ENCODE assay signal across 1 cellular context in the genomic region with DNA sequence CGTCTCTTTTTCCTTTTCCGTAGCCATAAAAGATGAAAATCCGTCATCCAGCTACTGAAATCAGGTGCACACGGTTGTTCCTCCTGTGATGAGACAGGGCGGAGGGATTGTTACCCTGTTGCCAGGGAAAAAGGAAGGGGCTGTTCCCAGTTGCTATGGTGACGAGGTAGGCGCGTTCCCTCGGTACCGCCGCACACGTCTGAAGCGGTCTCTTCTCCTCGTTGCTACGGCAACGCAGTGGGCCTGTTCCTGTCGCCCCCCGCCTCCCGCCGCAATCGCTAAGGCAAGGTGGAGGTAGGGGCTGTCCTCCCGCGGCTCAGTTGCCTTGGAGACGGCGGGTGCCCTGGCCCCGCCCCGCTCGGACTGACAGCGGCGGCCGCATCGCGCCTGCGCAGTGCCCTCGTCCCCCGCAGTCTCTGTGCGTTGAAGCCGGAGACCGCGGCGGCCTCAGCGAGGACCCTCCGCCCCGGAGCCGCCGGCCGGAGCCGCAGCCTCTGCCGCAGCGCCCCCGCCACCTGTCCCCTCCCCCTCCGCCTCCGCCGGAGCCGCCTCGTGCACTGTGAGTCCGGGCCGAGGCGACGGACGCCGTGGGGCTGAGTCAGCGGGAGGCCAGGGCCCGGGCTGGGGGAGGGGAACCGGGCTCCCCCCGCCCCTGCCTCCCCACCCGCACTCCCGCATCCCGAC.
TF ChIP-seq lines count a peak whose summit lies in the region.

A gene (plus strand): TSS at position 394 of the 684 bp plus-strand sequence. CDS start 51,582 bp downstream, outside the sequence.

TF ChIP-seq in K562, 482 proteins besides CTCF, POLR2A, EP300 and RAD21 (continued from another document and continues in another):
- TF ChIP-seq, protein P1, sequence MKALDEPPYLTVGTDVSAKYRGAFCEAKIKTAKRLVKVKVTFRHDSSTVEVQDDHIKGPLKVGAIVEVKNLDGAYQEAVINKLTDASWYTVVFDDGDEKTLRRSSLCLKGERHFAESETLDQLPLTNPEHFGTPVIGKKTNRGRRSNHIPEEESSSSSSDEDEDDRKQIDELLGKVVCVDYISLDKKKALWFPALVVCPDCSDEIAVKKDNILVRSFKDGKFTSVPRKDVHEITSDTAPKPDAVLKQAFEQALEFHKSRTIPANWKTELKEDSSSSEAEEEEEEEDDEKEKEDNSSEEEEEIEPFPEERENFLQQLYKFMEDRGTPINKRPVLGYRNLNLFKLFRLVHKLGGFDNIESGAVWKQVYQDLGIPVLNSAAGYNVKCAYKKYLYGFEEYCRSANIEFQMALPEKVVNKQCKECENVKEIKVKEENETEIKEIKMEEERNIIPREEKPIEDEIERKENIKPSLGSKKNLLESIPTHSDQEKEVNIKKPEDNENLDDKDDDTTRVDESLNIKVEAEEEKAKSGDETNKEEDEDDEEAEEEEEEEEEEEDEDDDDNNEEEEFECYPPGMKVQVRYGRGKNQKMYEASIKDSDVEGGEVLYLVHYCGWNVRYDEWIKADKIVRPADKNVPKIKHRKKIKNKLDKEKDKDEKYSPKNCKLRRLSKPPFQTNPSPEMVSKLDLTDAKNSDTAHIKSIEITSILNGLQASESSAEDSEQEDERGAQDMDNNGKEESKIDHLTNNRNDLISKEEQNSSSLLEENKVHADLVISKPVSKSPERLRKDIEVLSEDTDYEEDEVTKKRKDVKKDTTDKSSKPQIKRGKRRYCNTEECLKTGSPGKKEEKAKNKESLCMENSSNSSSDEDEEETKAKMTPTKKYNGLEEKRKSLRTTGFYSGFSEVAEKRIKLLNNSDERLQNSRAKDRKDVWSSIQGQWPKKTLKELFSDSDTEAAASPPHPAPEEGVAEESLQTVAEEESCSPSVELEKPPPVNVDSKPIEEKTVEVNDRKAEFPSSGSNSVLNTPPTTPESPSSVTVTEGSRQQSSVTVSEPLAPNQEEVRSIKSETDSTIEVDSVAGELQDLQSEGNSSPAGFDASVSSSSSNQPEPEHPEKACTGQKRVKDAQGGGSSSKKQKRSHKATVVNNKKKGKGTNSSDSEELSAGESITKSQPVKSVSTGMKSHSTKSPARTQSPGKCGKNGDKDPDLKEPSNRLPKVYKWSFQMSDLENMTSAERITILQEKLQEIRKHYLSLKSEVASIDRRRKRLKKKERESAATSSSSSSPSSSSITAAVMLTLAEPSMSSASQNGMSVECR (CRISPR knock-in tag; IDR thresholded peaks at IDR 0.05), result peak; percentile 67; the same call in 1 of the 2 replicates
- TF ChIP-seq EP400 (IDR thresholded peaks at IDR 0.05) (no peak), ZNF77 (CRISPR knock-in tag; IDR thresholded peaks at IDR 0.05) (no peak), SIN3A (IDR thresholded peaks at IDR 0.05; ENCODE audit: borderline replicate concordance in 2 of 2, control insufficient read depth in 1 of 2, low read depth in 2 of 2, low read length in 2 of 2) (peak; percentile 34 to 42; a peak in 1 of 4 replicates), ETV6 (IDR thresholded peaks at IDR 0.05; ENCODE audit: borderline replicate concordance in 1 of 2, low read depth in 2 of 2, low read length in 1 of 2) (no peak), ETV6 (CRISPR knock-in tag; IDR thresholded peaks at IDR 0.05; ENCODE audit: borderline replicate concordance) (no peak), PCBP1 (IDR thresholded peaks at IDR 0.05; ENCODE audit: low read depth, low read length, poor library complexity, severe bottlenecking) (peak; percentile 84), NCOR1 (IDR thresholded peaks at IDR 0.05) (0 out of 2 replicates have a peak, but pooled peaks have one; percentile 19), ZNF133 (CRISPR knock-in tag; IDR thresholded peaks at IDR 0.05) (no peak), MXI1 (IDR thresholded peaks at IDR 0.05; ENCODE audit: low read depth, low read length) (peak; percentile 91), HMGN3 (IDR thresholded peaks at IDR 0.05; ENCODE audit: borderline replicate concordance, extremely low read depth, insufficient read length, low read depth, low read length) (peak; percentile 41), TAF1 (IDR thresholded peaks at IDR 0.05; ENCODE audit: control insufficient read depth, extremely low read depth, insufficient read depth, low read length, severe bottlenecking) (peak; percentile 32), ZBTB1 (CRISPR knock-in tag; IDR thresholded peaks at IDR 0.05; ENCODE audit: borderline replicate concordance, low read depth) (peak; percentile 92), HNRNPH1 (optimal IDR thresholded peaks at IDR 0.05; ENCODE audit: low read depth, low read length) (no peak), MBD2 (IDR thresholded peaks at IDR 0.05; ENCODE audit: borderline replicate concordance, low read depth) (peak; percentile 35; the same call in 1 of the 2 replicates), ATF7 (IDR thresholded peaks at IDR 0.05) (peak; percentile 27; the same call in 1 of the 2 replicates), RFX1 (IDR thresholded peaks at IDR 0.05) (peak; percentile 99), RBM22 (IDR thresholded peaks at IDR 0.05; ENCODE audit: low read depth, low read length, poor library complexity, severe bottlenecking) (peak; percentile 85), NFIC (IDR thresholded peaks at IDR 0.05) (0 out of 2 replicates have a peak, but pooled peaks have one; percentile 2), CREB1 (IDR thresholded peaks at IDR 0.05) (peak; percentile 38; the same call in 1 of the 2 replicates), CREB1 (CRISPR knock-in tag; IDR thresholded peaks at IDR 0.05) (no peak), TEAD1 (CRISPR knock-in tag; IDR thresholded peaks at IDR 0.05) (0 out of 4 replicates have a peak, but pooled peaks of 1 of the 2 experiments have one; percentile 31), GABPB1 (CRISPR knock-in tag; IDR thresholded peaks at IDR 0.05) (peak; percentile 6; the same call in 1 of the 2 replicates), KDM1A (IDR thresholded peaks at IDR 0.05) (peak in 1 of 2 experiments; percentile 8; a peak in 1 of 4 replicates), FOSL1 (tag; conservative IDR thresholded peaks at IDR 0.05) (peak; percentile 81), SIRT6 (IDR thresholded peaks at IDR 0.05; ENCODE audit: low read depth, low read length) (no peak)
- TF ChIP-seq, protein P2, sequence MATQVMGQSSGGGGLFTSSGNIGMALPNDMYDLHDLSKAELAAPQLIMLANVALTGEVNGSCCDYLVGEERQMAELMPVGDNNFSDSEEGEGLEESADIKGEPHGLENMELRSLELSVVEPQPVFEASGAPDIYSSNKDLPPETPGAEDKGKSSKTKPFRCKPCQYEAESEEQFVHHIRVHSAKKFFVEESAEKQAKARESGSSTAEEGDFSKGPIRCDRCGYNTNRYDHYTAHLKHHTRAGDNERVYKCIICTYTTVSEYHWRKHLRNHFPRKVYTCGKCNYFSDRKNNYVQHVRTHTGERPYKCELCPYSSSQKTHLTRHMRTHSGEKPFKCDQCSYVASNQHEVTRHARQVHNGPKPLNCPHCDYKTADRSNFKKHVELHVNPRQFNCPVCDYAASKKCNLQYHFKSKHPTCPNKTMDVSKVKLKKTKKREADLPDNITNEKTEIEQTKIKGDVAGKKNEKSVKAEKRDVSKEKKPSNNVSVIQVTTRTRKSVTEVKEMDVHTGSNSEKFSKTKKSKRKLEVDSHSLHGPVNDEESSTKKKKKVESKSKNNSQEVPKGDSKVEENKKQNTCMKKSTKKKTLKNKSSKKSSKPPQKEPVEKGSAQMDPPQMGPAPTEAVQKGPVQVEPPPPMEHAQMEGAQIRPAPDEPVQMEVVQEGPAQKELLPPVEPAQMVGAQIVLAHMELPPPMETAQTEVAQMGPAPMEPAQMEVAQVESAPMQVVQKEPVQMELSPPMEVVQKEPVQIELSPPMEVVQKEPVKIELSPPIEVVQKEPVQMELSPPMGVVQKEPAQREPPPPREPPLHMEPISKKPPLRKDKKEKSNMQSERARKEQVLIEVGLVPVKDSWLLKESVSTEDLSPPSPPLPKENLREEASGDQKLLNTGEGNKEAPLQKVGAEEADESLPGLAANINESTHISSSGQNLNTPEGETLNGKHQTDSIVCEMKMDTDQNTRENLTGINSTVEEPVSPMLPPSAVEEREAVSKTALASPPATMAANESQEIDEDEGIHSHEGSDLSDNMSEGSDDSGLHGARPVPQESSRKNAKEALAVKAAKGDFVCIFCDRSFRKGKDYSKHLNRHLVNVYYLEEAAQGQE (CRISPR knock-in tag; IDR thresholded peaks at IDR 0.05; ENCODE audit: low read depth), result 0 out of 2 replicates have a peak, but pooled peaks have one; percentile 42
- TF ChIP-seq, protein P3, sequence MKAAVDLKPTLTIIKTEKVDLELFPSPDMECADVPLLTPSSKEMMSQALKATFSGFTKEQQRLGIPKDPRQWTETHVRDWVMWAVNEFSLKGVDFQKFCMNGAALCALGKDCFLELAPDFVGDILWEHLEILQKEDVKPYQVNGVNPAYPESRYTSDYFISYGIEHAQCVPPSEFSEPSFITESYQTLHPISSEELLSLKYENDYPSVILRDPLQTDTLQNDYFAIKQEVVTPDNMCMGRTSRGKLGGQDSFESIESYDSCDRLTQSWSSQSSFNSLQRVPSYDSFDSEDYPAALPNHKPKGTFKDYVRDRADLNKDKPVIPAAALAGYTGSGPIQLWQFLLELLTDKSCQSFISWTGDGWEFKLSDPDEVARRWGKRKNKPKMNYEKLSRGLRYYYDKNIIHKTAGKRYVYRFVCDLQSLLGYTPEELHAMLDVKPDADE (conservative IDR thresholded peaks at IDR 0.05; ENCODE audit: control insufficient read depth, low read depth, low read length), result 0 out of 2 replicates have a peak, but pooled peaks have one; percentile 27
- TF ChIP-seq, protein P4, sequence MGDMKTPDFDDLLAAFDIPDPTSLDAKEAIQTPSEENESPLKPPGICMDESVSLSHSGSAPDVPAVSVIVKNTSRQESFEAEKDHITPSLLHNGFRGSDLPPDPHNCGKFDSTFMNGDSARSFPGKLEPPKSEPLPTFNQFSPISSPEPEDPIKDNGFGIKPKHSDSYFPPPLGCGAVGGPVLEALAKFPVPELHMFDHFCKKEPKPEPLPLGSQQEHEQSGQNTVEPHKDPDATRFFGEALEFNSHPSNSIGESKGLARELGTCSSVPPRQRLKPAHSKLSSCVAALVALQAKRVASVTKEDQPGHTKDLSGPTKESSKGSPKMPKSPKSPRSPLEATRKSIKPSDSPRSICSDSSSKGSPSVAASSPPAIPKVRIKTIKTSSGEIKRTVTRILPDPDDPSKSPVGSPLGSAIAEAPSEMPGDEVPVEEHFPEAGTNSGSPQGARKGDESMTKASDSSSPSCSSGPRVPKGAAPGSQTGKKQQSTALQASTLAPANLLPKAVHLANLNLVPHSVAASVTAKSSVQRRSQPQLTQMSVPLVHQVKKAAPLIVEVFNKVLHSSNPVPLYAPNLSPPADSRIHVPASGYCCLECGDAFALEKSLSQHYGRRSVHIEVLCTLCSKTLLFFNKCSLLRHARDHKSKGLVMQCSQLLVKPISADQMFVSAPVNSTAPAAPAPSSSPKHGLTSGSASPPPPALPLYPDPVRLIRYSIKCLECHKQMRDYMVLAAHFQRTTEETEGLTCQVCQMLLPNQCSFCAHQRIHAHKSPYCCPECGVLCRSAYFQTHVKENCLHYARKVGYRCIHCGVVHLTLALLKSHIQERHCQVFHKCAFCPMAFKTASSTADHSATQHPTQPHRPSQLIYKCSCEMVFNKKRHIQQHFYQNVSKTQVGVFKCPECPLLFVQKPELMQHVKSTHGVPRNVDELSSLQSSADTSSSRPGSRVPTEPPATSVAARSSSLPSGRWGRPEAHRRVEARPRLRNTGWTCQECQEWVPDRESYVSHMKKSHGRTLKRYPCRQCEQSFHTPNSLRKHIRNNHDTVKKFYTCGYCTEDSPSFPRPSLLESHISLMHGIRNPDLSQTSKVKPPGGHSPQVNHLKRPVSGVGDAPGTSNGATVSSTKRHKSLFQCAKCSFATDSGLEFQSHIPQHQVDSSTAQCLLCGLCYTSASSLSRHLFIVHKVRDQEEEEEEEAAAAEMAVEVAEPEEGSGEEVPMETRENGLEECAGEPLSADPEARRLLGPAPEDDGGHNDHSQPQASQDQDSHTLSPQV (IDR thresholded peaks at IDR 0.05), result 0 out of 2 replicates have a peak, but pooled peaks have one; percentile 21
- TF ChIP-seq, protein P5, sequence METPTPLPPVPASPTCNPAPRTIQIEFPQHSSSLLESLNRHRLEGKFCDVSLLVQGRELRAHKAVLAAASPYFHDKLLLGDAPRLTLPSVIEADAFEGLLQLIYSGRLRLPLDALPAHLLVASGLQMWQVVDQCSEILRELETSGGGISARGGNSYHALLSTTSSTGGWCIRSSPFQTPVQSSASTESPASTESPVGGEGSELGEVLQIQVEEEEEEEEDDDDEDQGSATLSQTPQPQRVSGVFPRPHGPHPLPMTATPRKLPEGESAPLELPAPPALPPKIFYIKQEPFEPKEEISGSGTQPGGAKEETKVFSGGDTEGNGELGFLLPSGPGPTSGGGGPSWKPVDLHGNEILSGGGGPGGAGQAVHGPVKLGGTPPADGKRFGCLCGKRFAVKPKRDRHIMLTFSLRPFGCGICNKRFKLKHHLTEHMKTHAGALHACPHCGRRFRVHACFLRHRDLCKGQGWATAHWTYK (CRISPR knock-in tag; IDR thresholded peaks at IDR 0.05), result peak; percentile 49; the same call in 1 of the 2 replicates
- TF ChIP-seq, protein P6, sequence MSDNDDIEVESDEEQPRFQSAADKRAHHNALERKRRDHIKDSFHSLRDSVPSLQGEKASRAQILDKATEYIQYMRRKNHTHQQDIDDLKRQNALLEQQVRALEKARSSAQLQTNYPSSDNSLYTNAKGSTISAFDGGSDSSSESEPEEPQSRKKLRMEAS (CRISPR knock-in tag; IDR thresholded peaks at IDR 0.05), result peak; percentile 42
- TF ChIP-seq, protein P7, sequence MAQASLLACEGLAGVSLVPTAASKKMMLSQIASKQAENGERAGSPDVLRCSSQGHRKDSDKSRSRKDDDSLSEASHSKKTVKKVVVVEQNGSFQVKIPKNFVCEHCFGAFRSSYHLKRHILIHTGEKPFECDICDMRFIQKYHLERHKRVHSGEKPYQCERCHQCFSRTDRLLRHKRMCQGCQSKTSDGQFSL (CRISPR knock-in tag; IDR thresholded peaks at IDR 0.05), result peak; percentile 69
- TF ChIP-seq, protein P7 (tag; IDR thresholded peaks at IDR 0.05), result no peak
- TF ChIP-seq, protein P8, sequence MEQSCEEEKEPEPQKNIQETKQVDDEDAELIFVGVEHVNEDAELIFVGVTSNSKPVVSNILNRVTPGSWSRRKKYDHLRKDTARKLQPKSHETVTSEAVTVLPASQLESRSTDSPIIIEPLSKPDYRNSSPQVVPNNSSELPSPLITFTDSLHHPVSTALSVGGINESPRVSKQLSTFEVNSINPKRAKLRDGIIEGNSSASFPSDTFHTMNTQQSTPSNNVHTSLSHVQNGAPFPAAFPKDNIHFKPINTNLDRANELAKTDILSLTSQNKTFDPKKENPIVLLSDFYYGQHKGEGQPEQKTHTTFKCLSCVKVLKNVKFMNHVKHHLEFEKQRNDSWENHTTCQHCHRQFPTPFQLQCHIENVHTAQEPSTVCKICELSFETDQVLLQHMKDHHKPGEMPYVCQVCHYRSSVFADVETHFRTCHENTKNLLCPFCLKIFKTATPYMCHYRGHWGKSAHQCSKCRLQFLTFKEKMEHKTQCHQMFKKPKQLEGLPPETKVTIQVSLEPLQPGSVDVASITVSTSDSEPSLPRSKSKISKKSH (CRISPR knock-in tag; IDR thresholded peaks at IDR 0.05), result no peak
- TF ChIP-seq, protein P9, sequence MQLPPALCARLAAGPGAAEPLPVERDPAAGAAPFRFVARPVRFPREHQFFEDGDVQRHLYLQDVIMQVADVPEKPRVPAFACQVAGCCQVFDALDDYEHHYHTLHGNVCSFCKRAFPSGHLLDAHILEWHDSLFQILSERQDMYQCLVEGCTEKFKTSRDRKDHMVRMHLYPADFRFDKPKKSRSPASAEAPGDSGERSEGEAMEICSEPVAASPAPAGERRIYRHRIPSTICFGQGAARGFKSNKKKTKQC (CRISPR knock-in tag; IDR thresholded peaks at IDR 0.05), result peak; percentile 18; the same call in 1 of the 2 replicates
